Comparison of ENCODE assay signal across 11 cellular contexts in genomic region chr16:52546291-52546941, GRCh38. TPM values are rescaled to one million over a fixed set of nuclear protein-coding genes. Genes with fewer than 3 reads are reported as not detected.
DNase-seq lines count a peak whose midpoint lies in the region; ATAC-seq and TF ChIP-seq lines count a peak whose summit lies in the region.
"Had no signal": no experiment of that assay in that cellular context is flagged by ENCODE, and none has a peak within 500 bp of the region (broad histone marks: within the 10 kb centered on the region; RNA-seq: fewer than 3 reads in every experiment).

No MANE protein-coding gene starts in this region.

- H3K4me1 ChIP-seq in heart right ventricle, result peaks cover 0 to 18% (median 13%) of the 10 kb centered on the region in 9 donors
- peaks cover 20% of the 10 kb centered on the region for H3K4me1 ChIP-seq in vagina

- no peaks in the 10 kb centered on the region for H3K9me3 ChIP-seq in heart right ventricle
- no peaks in the 10 kb centered on the region for H3K9me3 ChIP-seq in vagina

- no peak for TF ChIP-seq POLR2A in vagina (IDR thresholded peaks at IDR 0.05)

- intact Hi-C loops in heart right ventricle (cut with DNase I) (loop anchor here in 1 of 10 donors (10.0 kb wide), 1 partner anchor 58 kb away; no protein-coding TSS in a partner anchor), cardiac septum (cut with DNase I) (no loop called here), vagina (cut with DNase I) (no loop called here)

- H3K4me3 Mint-ChIP-seq in nephron, result peak overlapping the region; percentile 86 to 88 (median 87)
- H3K4me3 Mint-ChIP-seq: HFFc6 had no signal

- H3K4me1 Mint-ChIP-seq in nephron, result peaks cover 18% of the 10 kb centered on the region

- H3K4me3 ChIP-seq in heart right ventricle (peak overlapping the region in 9 of 10 donors; percentile 7 to 43 (median 28)), epithelial cell of proximal tubule (ENCODE audit: low read depth, low read length) (peak overlapping the region; percentile 80), vagina (peak overlapping the region; percentile 47 to 51)

- no peaks in the 10 kb centered on the region for H3K9me3 Mint-ChIP-seq in nephron

- peak in 1 of 2 donors; percentile 6 for DNase-seq in heart right ventricle
- no peak for DNase-seq in cardiac septum (ENCODE audit: low spot score)
- no peak for DNase-seq in epithelial cell of proximal tubule (ENCODE audit: low read depth)
- no peak for DNase-seq in vagina (ENCODE audit: extremely low spot score in 2 of 2)
- DNase-seq in activated effector memory CD4-positive, alpha-beta T cell treated with Interleukin-2 at 50 U/mL for 16 hours, result no peak
- DNase-seq in OCI-M1 (lab: John Stamatoyannopoulos, UW), result no peak
- DNase-seq: activated naive CD4-positive, alpha-beta T cell treated with anti-CD3 and anti-CD28 coated beads, Interleukin-2, amount 50 U/mL, for 16 hours; HFFc6 had no signal

- TF ChIP-seq CTCF in heart right ventricle (IDR thresholded peaks at IDR 0.05) (no peak), epithelial cell of proximal tubule (conservative IDR thresholded peaks at IDR 0.05; ENCODE audit: low read depth, low read length) (no peak), nephron (IDR thresholded peaks at IDR 0.05; ENCODE audit: unreplicated experiment in 3 of 3) (no peak), vagina (IDR thresholded peaks at IDR 0.05) (no peak)

- H3K36me3 Mint-ChIP-seq in nephron (ENCODE audit: low read depth), result no peaks in the 10 kb centered on the region

- ATAC-seq in heart right ventricle, result no peak
- ATAC-seq in HG03457 (IDR thresholded peaks at IDR 0.05; ENCODE audit: unreplicated experiment), result no peak

- H3K36me3 ChIP-seq in heart right ventricle, result no peaks in the 10 kb centered on the region
- H3K36me3 ChIP-seq in vagina, result no peaks in the 10 kb centered on the region

- peak overlapping the region in 1 of 3 experiments; percentile 68 for H3K27ac Mint-ChIP-seq in nephron
- H3K27ac Mint-ChIP-seq: HFFc6 had no signal

- H3K27ac ChIP-seq in heart right ventricle (no peak overlapping the region), vagina (peak overlapping the region; percentile 42)

- WGBS in heart right ventricle, 2 donors, result 2% methylated on average over 65 to 66 of the region's 66 CpGs

- H3K27me3 Mint-ChIP-seq in nephron (ENCODE audit: low read depth), result peaks cover 89% of the 10 kb centered on the region

- H3K27me3 ChIP-seq in heart right ventricle, result peaks cover 0 to 95% (median 81%) of the 10 kb centered on the region in 7 donors
- H3K27me3 ChIP-seq in vagina, result no peaks in the 10 kb centered on the region

RNA-seq across cellular contexts. Expression of gene TOX3, which starts 0.5 kb away (rescaled TPM):
- total RNA-seq in heart right ventricle, result not detected
- polyA plus RNA-seq in heart right ventricle, result not detected
- not detected for total RNA-seq in cardiac septum
- 5.5 and 10.5 TPM in 2 replicates for total RNA-seq in epithelial cell of proximal tubule
- 1.2 TPM for total RNA-seq in vagina
- total RNA-seq: HFFc6 had no signal
- polyA plus RNA-seq: BJ had no signal

Comparison
In these comparisons a context has a peak if more than half of its experiments do, and no peak if none do; other contexts are left out.
1. H3K4me3 ChIP-seq: peak in every context shown above with its lines; median percentile 80 in epithelial cell of proximal tubule; 49 in vagina; 28 in heart right ventricle.